ENCODE assay signal across 21 cellular contexts in the genomic region with DNA sequence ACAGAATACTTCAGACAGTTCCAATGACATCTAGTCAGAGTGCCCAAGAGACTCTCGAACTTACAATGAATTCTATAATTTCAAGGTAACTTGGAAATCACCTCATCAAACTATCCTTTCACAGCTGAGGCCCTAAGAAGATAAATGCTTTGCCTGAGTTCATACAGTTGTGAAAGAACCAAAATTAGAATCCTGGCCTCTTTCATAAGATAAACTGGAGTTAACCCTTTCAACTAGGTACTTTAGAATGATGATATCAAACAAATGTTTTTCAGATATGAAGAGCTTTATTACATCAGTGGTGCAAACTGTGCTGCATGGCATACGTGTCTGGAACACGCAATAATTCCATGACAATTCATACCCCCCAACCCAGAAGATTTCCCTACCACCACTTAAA.
"Had no signal": no experiment of that assay in that cellular context is flagged by ENCODE, and none has a peak within 500 bp of the region (broad histone marks: within the 10 kb centered on the region; RNA-seq: fewer than 3 reads in every experiment).

No MANE protein-coding gene starts in this region.

- H3K9me3 ChIP-seq: esophagus muscularis mucosa, gastroesophageal sphincter, heart left ventricle, left lung, lower lobe of right lung, mucosa of descending colon had no signal

- FAIRE-seq: colon, endothelial cell of umbilical vein, frontal cortex, islet of Langerhans had no signal

- ATAC-seq: foreskin keratinocyte, gastroesophageal sphincter, heart left ventricle, left cardiac atrium, left lung, left ventricle myocardium superior, lower lobe of right lung, mucosa of descending colon had no signal

- DNase-seq: dermis blood vessel endothelial cell; dorsolateral prefrontal cortex; effector CD4-positive, alpha-beta T cell; effector memory CD4-positive, alpha-beta T cell; foreskin keratinocyte; heart left ventricle; hippocampal formation; left cardiac atrium; left lung; left ventricle myocardium superior; lower lobe of right lung; mesenchymal stem cell; mucosa of descending colon; naive B cell had no signal

- H3K4me3 ChIP-seq: coronary artery, dorsolateral prefrontal cortex, esophagus muscularis mucosa, gastroesophageal sphincter, heart left ventricle, left lung, lower lobe of right lung, mucosa of descending colon had no signal

- H3K27ac ChIP-seq: coronary artery, esophagus muscularis mucosa, foreskin keratinocyte, gastroesophageal sphincter, heart left ventricle, left lung, lower lobe of right lung had no signal

- H3K36me3 ChIP-seq: esophagus muscularis mucosa, gastroesophageal sphincter, heart left ventricle, left lung, lower lobe of right lung had no signal

- H3K27me3 ChIP-seq: dorsolateral prefrontal cortex, esophagus muscularis mucosa, foreskin keratinocyte, gastroesophageal sphincter, heart left ventricle, left lung had no signal
